ENCODE assay signal across 9 cellular contexts in the genomic region with DNA sequence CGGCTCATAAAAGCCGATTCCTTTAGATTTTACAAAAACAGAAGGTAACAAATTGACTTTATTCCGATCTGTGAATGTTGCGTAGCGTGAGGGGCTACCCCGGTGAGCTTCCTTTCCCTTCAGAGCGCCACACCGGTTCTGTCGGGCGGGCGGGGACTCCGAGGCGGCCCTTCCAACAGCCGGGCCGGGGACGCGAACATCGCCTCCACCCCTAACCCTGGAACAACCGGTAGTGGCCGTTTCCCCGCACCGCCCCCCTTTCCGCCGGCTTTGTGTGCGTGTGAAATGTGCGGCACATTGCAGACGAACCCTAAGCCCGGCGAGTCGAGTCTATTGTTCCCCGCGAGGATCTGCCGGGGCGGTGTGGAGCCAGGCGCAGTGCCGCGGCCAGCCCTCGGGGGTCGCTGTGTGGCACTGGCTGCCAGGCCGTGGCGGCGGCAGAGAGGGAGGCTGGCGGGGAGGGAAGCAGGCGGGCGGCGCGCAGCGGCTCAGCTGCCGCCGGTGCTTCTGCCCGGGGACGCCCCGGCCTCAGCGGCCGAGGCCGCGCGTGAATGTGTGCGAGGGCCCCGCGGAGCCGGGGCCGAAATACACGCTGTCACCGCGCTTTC. TPM values are rescaled to one million over a fixed set of nuclear protein-coding genes. Genes with fewer than 3 reads are reported as not detected.
DNase-seq lines count a peak whose midpoint lies in the region; ATAC-seq, FAIRE-seq and TF ChIP-seq lines count a peak whose summit lies in the region.
"Had no signal": no experiment of that assay in that cellular context is flagged by ENCODE, and none has a peak within 500 bp of the region (broad histone marks: within the 10 kb centered on the region; RNA-seq: fewer than 3 reads in every experiment).

No MANE protein-coding gene starts in this region.

- H3K27me3 ChIP-seq in bronchial epithelial cell (ENCODE audit: control insufficient read depth, insufficient read depth, low read length) = no peaks in the 10 kb centered on the region

- H3K9me3 Mint-ChIP-seq in immature natural killer cell = no peaks in the 10 kb centered on the region

- H3K36me3 ChIP-seq in bronchial epithelial cell (ENCODE audit: control insufficient read depth, insufficient read depth, low read length) = no peaks in the 10 kb centered on the region

- peak; percentile 93 for DNase-seq in AG09319 (ENCODE audit: extremely low read depth, low read depth)
- DNase-seq in NCI-H2196 treated with DMSO at 0.1 percent for 48 hours (lab: John Stamatoyannopoulos, UW; ENCODE audit: unreplicated experiment) = peak; percentile 94
- DNase-seq in bronchial epithelial cell (ENCODE audit: low read depth) = peak; percentile 88
- DNase-seq in immature natural killer cell = peak; percentile 97
- peak; percentile 89 for DNase-seq in smooth muscle cell of the brain vasculature (ENCODE audit: low read depth, low spot score)

- ATAC-seq in GM18909 (IDR thresholded peaks at IDR 0.05; ENCODE audit: poor library complexity, unreplicated experiment) = peak; percentile 63
- ATAC-seq in HG03159 (IDR thresholded peaks at IDR 0.05; ENCODE audit: unreplicated experiment) = peak; percentile 57

- no peaks in the 10 kb centered on the region for H3K36me3 Mint-ChIP-seq in immature natural killer cell

- peaks cover 56 to 71% of the 10 kb centered on the region in 2 donors for H3K4me1 Mint-ChIP-seq in immature natural killer cell

- H3K4me3 ChIP-seq in WI38 (ENCODE audit: low read depth, low read length) = peak overlapping the region; percentile 82
- peak overlapping the region; percentile 92 for H3K4me3 ChIP-seq in bronchial epithelial cell (ENCODE audit: low read depth, low read length)

- peak overlapping the region; percentile 98 to 100 (median 99) for H3K4me3 Mint-ChIP-seq in immature natural killer cell

- H3K27ac Mint-ChIP-seq in immature natural killer cell = peak overlapping the region; percentile 96 to 99 (median 98)

- peak; percentile 78 for TF ChIP-seq CTCF in AG09319 (IDR thresholded peaks at IDR 0.05; ENCODE audit: low read depth, low read length)
- peak; percentile 91 for TF ChIP-seq CTCF in WI38 (IDR thresholded peaks at IDR 0.05; ENCODE audit: low read depth, low read length)
- peak; percentile 91 for TF ChIP-seq CTCF in bronchial epithelial cell (IDR thresholded peaks at IDR 0.05; ENCODE audit: insufficient read depth, low read length, severe bottlenecking)

- no peak for FAIRE-seq in bronchial epithelial cell (lab: Jason Lieb, UNC)
- FAIRE-seq: colon had no signal

- peaks cover 10 to 38% (median 28%) of the 10 kb centered on the region in 3 donors for H3K27me3 Mint-ChIP-seq in immature natural killer cell (ENCODE audit: low read depth in 3 of 3)

RNA-seq across cellular contexts. Expression of a gene that starts 0.8 kb away (rescaled TPM):
- 14.2 TPM in 2 replicates for total RNA-seq in bronchial epithelial cell
- polyA plus RNA-seq in immature natural killer cell = 10 to 100 TPM in 1 of 3 donors, 1 to 10 TPM in 2; 3.8 to 14.8 (median 4.3) TPM

Comparison
In these comparisons a context has a peak if more than half of its experiments do, and no peak if none do; other contexts are left out.
1. Peak in every context shown above with its lines: DNase-seq, ATAC-seq and H3K4me3 ChIP-seq.